8 cellular contexts compared by ENCODE assay signal in the genomic region with DNA sequence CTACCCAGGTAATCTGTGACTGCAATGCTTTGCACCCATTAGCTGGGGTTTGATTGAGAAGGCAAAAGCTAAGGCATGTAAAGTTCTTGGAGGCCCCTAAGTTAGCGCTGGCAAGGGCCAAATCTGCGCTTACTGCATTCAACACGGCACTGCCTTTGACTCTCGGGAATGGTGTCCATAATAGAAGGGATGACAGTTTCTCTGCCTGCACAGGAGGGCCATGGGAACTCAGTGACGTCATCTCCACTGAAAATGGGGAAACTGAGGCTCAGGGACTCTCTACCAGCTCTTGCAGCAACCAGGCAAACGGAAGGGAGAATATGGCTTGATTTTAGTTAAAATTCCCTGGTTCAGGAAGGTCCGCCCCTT. TPM values are rescaled to one million over a fixed set of nuclear protein-coding genes. Genes with fewer than 3 reads are reported as not detected.
DNase-seq lines count a peak whose midpoint lies in the region; ATAC-seq and FAIRE-seq lines count a peak whose summit lies in the region.

No MANE protein-coding gene starts in this region.

- H3K9me3 Mint-ChIP-seq in natural killer cell treated with Interleukin-12 subunit alpha and Interleukin-12 subunit beta and Interleukin-15 and Interleukin-18, amount 100 ng/mL, for 72 hours, result no peaks in the 10 kb centered on the region

- FAIRE-seq in HTR-8/SVneo (lab: Jason Lieb, UNC), result no peak

- no peaks in the 10 kb centered on the region for H3K79me2 ChIP-seq in Karpas-422 (ENCODE audit: low read length)

- no peaks in the 10 kb centered on the region for H3K27me3 ChIP-seq in BLaER1 treated with 17β-estradiol and CSF1 and Interleukin-3, amounts not matched to agents 10 nM and 100 nM
- H3K27me3 ChIP-seq in Karpas-422 (ENCODE audit: low read length), result no peaks in the 10 kb centered on the region
- no peaks in the 10 kb centered on the region for H3K27me3 ChIP-seq in duodenal mucosa (ENCODE audit: control insufficient read depth in 1 of 2, insufficient read depth in 2 of 2, low read length in 2 of 2)

- no peaks in the 10 kb centered on the region for H3K9me2 ChIP-seq in Karpas-422 (replicated peaks; ENCODE audit: insufficient read depth, low read length)

- H3K4me3 Mint-ChIP-seq in natural killer cell treated with Interleukin-12 subunit alpha and Interleukin-12 subunit beta and Interleukin-15 and Interleukin-18, amount 100 ng/mL, for 72 hours, result peak overlapping the region; percentile 92

- H3K4me3 ChIP-seq in BLaER1 treated with 17β-estradiol and CSF1 and Interleukin-3, amounts not matched to agents 10 nM and 100 nM, result peak overlapping the region; percentile 51 to 72 (median 61)
- H3K4me3 ChIP-seq in Karpas-422 (ENCODE audit: low read length) (peak overlapping the region; percentile 70), duodenal mucosa (ENCODE audit: low read depth in 1 of 2, low read length in 2 of 2) (peak overlapping the region; percentile 82 to 83)

- H3K36me3 Mint-ChIP-seq in natural killer cell treated with Interleukin-12 subunit alpha and Interleukin-12 subunit beta and Interleukin-15 and Interleukin-18, amount 100 ng/mL, for 72 hours, result no peaks in the 10 kb centered on the region

- peaks cover 22 to 71% (median 48%) of the 10 kb centered on the region in 10 experiments for H3K4me1 ChIP-seq in BLaER1 treated with 17β-estradiol and CSF1 and Interleukin-3, amounts not matched to agents 10 nM and 100 nM
- H3K4me1 ChIP-seq in Karpas-422 (ENCODE audit: low read length) (peaks cover 37% of the 10 kb centered on the region), duodenal mucosa (ENCODE audit: control insufficient read depth in 1 of 2, insufficient read depth in 2 of 2, low read length in 2 of 2) (peaks cover 23 to 26% of the 10 kb centered on the region in 2 donors)

- no peaks in the 10 kb centered on the region for H3K27me3 Mint-ChIP-seq in natural killer cell treated with Interleukin-12 subunit alpha and Interleukin-12 subunit beta and Interleukin-15 and Interleukin-18, amount 100 ng/mL, for 72 hours

- H3K27ac ChIP-seq in BLaER1 treated with 17β-estradiol and CSF1 and Interleukin-3, amounts not matched to agents 10 nM and 100 nM, result peak overlapping the region; percentile 62 to 85 (median 82)
- peak overlapping the region; percentile 77 for H3K27ac ChIP-seq in Karpas-422 (ENCODE audit: low read length)
- peak overlapping the region; percentile 95 for H3K27ac ChIP-seq in duodenal mucosa (ENCODE audit: low read depth, low read length)

- no peak for ATAC-seq in natural killer cell treated with Interleukin-12 subunit alpha and Interleukin-12 subunit beta and Interleukin-15 and Interleukin-18, amount 100 ng/mL, for 72 hours
- no peak for ATAC-seq in GM19452 (IDR thresholded peaks at IDR 0.05; ENCODE audit: unreplicated experiment)

- peak; percentile 55 for DNase-seq in Karpas-422
- no peak for DNase-seq in natural killer cell treated with Interleukin-12 subunit alpha and Interleukin-12 subunit beta and Interleukin-15 and Interleukin-18, amount 100 ng/mL, for 72 hours (ENCODE audit: low spot score)
- DNase-seq in MV-4-11 (lab: John Stamatoyannopoulos, UW), result no peak
- no peak for DNase-seq in NCI-H82 (lab: John Stamatoyannopoulos, UW)
- DNase-seq in HTR-8/SVneo (ENCODE audit: insufficient read length, low spot score), result no peak

- H3K9ac ChIP-seq in BLaER1 treated with 17β-estradiol and CSF1 and Interleukin-3, amounts not matched to agents 10 nM and 100 nM, result peak overlapping the region; percentile 67 to 81 (median 76)
- H3K9ac ChIP-seq in Karpas-422 (ENCODE audit: low read length), result peak overlapping the region; percentile 71
- peak overlapping the region; percentile 62 to 77 for H3K9ac ChIP-seq in duodenal mucosa (ENCODE audit: low read depth in 1 of 2, low read length in 2 of 2)

- no peaks in the 10 kb centered on the region for H4K20me1 ChIP-seq in BLaER1 treated with 17β-estradiol and CSF1 and Interleukin-3, amounts not matched to agents 10 nM and 100 nM
- no peaks in the 10 kb centered on the region for H4K20me1 ChIP-seq in Karpas-422 (ENCODE audit: insufficient read depth, low read depth, low read length)

- peak overlapping the region; percentile 94 to 95 for H3K27ac Mint-ChIP-seq in natural killer cell treated with Interleukin-12 subunit alpha and Interleukin-12 subunit beta and Interleukin-15 and Interleukin-18, amount 100 ng/mL, for 72 hours

- H3K36me3 ChIP-seq in BLaER1 treated with 17β-estradiol and CSF1 and Interleukin-3, amounts not matched to agents 10 nM and 100 nM, result 0 out of 22 replicates have a peak, but pooled peaks cover 0 to 3% (median 0%) of the 10 kb centered on the region in 11 experiments
- H3K36me3 ChIP-seq in Karpas-422 (ENCODE audit: insufficient read depth, low read length) (no peaks in the 10 kb centered on the region), duodenal mucosa (ENCODE audit: control insufficient read depth in 1 of 2, insufficient read depth in 2 of 2, low read length in 2 of 2) (no peaks in the 10 kb centered on the region)

- peaks cover 30 to 36% of the 10 kb centered on the region in 2 donors for H3K4me1 Mint-ChIP-seq in natural killer cell treated with Interleukin-12 subunit alpha and Interleukin-12 subunit beta and Interleukin-15 and Interleukin-18, amount 100 ng/mL, for 72 hours (ENCODE audit: low read depth in 2 of 2)

- peak overlapping the region; percentile 79 to 99 (median 91) for H3K4me2 ChIP-seq in BLaER1 treated with 17β-estradiol and CSF1 and Interleukin-3, amounts not matched to agents 10 nM and 100 nM
- peak overlapping the region; percentile 92 for H3K4me2 ChIP-seq in Karpas-422 (ENCODE audit: low read depth, low read length, poor library complexity, severe bottlenecking)

- 0 out of 2 replicates have a peak overlapping the region, but pooled peaks have one; percentile 26 for H2AFZ ChIP-seq in Karpas-422 (ENCODE audit: low read length)

- H3K9me3 ChIP-seq in BLaER1 treated with 17β-estradiol and CSF1 and Interleukin-3, amounts not matched to agents 10 nM and 100 nM (replicated peaks in 1 of 11), result no peaks in the 10 kb centered on the region
- no peaks in the 10 kb centered on the region for H3K9me3 ChIP-seq in Karpas-422 (ENCODE audit: low read length)
- H3K9me3 ChIP-seq in duodenal mucosa (ENCODE audit: control insufficient read depth in 1 of 2, low read length in 2 of 2), result no peaks in the 10 kb centered on the region

RNA-seq across cellular contexts. Expression of gene SPATA24, which starts 0.5 kb away (rescaled TPM):
- total RNA-seq in Karpas-422 (2014; rRNA removed; shearing (Covaris generic); ENCODE audit: low replicate concordance), result 4.6 and 7.7 TPM in 2 replicates
- 1 to 10 TPM; 6.4 to 7.2 TPM for total RNA-seq in natural killer cell treated with Interleukin-12 subunit alpha and Interleukin-12 subunit beta and Interleukin-15 and Interleukin-18, amount 100 ng/mL, for 72 hours

RNA-seq across cellular contexts. Expression of gene PROB1, which starts 8.5 kb away (rescaled TPM):
- 0.78 and 2.3 TPM in 2 replicates for total RNA-seq in Karpas-422 (2014; rRNA removed; shearing (Covaris generic); ENCODE audit: low replicate concordance)
- 1 to 10 TPM; 3.4 to 6.6 TPM for total RNA-seq in natural killer cell treated with Interleukin-12 subunit alpha and Interleukin-12 subunit beta and Interleukin-15 and Interleukin-18, amount 100 ng/mL, for 72 hours

RNA-seq across cellular contexts. Expression of gene MZB1, which starts 13.7 kb away (rescaled TPM):
- 28.8 and 31.0 TPM in 2 replicates for total RNA-seq in Karpas-422 (2014; rRNA removed; shearing (Covaris generic); ENCODE audit: low replicate concordance)
- 10 to 100 TPM; 10.3 to 27.6 TPM for total RNA-seq in natural killer cell treated with Interleukin-12 subunit alpha and Interleukin-12 subunit beta and Interleukin-15 and Interleukin-18, amount 100 ng/mL, for 72 hours

RNA-seq across cellular contexts. Expression of gene SLC23A1, which starts 20.3 kb away (rescaled TPM):
- not detected in 2 replicates for total RNA-seq in Karpas-422 (2014; rRNA removed; shearing (Covaris generic); ENCODE audit: low replicate concordance)
- under 1 TPM; 0.36 to 0.78 TPM for total RNA-seq in natural killer cell treated with Interleukin-12 subunit alpha and Interleukin-12 subunit beta and Interleukin-15 and Interleukin-18, amount 100 ng/mL, for 72 hours

RNA-seq across cellular contexts. Expression of gene DNAJC18, which starts 35.9 kb away (rescaled TPM):
- 6.0 and 9.0 TPM in 2 replicates for total RNA-seq in Karpas-422 (2014; rRNA removed; shearing (Covaris generic); ENCODE audit: low replicate concordance)
- total RNA-seq in natural killer cell treated with Interleukin-12 subunit alpha and Interleukin-12 subunit beta and Interleukin-15 and Interleukin-18, amount 100 ng/mL, for 72 hours, result 10 to 100 TPM; 11.9 to 12.6 TPM
